Comparison of ENCODE assay signal across 18 cellular contexts in the genomic region with DNA sequence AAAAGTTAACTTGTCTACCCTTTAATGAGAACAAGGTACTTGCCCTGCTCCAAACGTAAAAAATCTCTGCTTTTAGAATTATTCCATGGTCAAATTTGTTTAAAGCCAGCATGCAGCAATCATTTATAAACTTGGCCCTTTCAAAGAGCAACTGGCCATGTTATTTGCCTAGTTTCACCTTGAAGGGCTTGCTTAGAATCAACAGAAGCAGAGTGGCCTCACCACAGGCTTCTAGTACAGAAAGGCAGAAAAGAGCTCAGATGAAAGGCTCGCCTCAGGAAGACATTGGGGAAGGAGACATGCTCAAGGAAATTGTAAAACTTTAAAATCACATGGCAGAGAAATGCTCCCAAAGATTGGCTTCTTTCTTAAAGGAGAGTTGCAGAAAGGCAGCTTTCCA. TPM values are rescaled to one million over a fixed set of nuclear protein-coding genes. Genes with fewer than 3 reads are reported as not detected.
DNase-seq lines count a peak whose midpoint lies in the region; ATAC-seq, FAIRE-seq and TF ChIP-seq lines count a peak whose summit lies in the region.
"Had no signal": no experiment of that assay in that cellular context is flagged by ENCODE, and none has a peak within 500 bp of the region (broad histone marks: within the 10 kb centered on the region; RNA-seq: fewer than 3 reads in every experiment).

No MANE protein-coding gene starts in this region.

- H3K4me1 ChIP-seq in PC-3 (ENCODE audit: insufficient read depth, low read length) (peaks cover 14% of the 10 kb centered on the region), esophagus muscularis mucosa (no peaks in the 10 kb centered on the region), esophagus squamous epithelium (no peaks in the 10 kb centered on the region)
- H3K4me1 ChIP-seq: BLaER1 treated with 17β-estradiol and CSF1 and Interleukin-3, amounts not matched to agents 10 nM and 100 nM; HAP-1 had no signal

- TF ChIP-seq EP300 in esophagus muscularis mucosa (IDR thresholded peaks at IDR 0.05) = no peak

- TF ChIP-seq CTCF in Calu3 (IDR thresholded peaks at IDR 0.05; ENCODE audit: unreplicated experiment) (no peak), PC-3 (conservative IDR thresholded peaks at IDR 0.05; ENCODE audit: low read depth, low read length) (no peak), progenitor cell of endocrine pancreas (IDR thresholded peaks at IDR 0.05; ENCODE audit: unreplicated experiment) (no peak), esophagus muscularis mucosa (IDR thresholded peaks at IDR 0.05) (no peak), esophagus squamous epithelium (IDR thresholded peaks at IDR 0.05) (no peak)

- DNase-seq in Calu3 (no peak), PC-3 (no peak), left colon (no peak), progenitor cell of endocrine pancreas (ENCODE audit: low spot score, unreplicated experiment) (no peak), esophagus muscularis mucosa (ENCODE audit: extremely low spot score) (no peak), SKM-1 treated with dmso at 0.1 percent for 144 hours (lab: John Stamatoyannopoulos, UW; ENCODE audit: unreplicated experiment) (no peak), esophagus squamous epithelium (lab: John Stamatoyannopoulos, UW) (no peak), GM12891 (ENCODE audit: insufficient read length, low spot score) (no peak)
- DNase-seq: CD4-positive, CD25-positive, alpha-beta regulatory T cell; DMS 273 treated with DMSO at 0.1 percent for 48 hours; DMS79 treated with DMSO at 0.1 percent for 48 hours; EL had no signal

- 52% methylated on average over 2 of the region's 2 CpGs for WGBS in esophagus muscularis mucosa
- WGBS in esophagus squamous epithelium, 2 donors = 47 to 75% methylated on average over 2 of the region's 2 CpGs

- H3K27ac Mint-ChIP-seq in Calu3 (ENCODE audit: unreplicated experiment) = peak overlapping the region; percentile 85
- H3K27ac Mint-ChIP-seq in progenitor cell of endocrine pancreas = peak overlapping the region; percentile 26
- H3K27ac Mint-ChIP-seq: CD4-positive, CD25-positive, alpha-beta regulatory T cell had no signal

- POLR2A ChIA-PET in PC-3 (lab: Charles Lee; ENCODE audit: unreplicated experiment) = no interaction called here

- H3K4me3 ChIP-seq in PC-3 (ENCODE audit: low read length) = no peak overlapping the region
- no peak overlapping the region for H3K4me3 ChIP-seq in esophagus muscularis mucosa
- no peak overlapping the region for H3K4me3 ChIP-seq in esophagus squamous epithelium
- H3K4me3 ChIP-seq: BLaER1 treated with 17β-estradiol and CSF1 and Interleukin-3, amounts not matched to agents 10 nM and 100 nM; HAP-1 had no signal

- intact Hi-C loops in Calu3 (cut with micrococcal nuclease; ENCODE audit: unreplicated experiment) = loop anchor here (5.0 kb wide), 2 partner anchors 63 to 98 kb away; no protein-coding TSS in a partner anchor
- intact Hi-C loops in PC-3 (cut with micrococcal nuclease) = no loop called here
- intact Hi-C loops in left colon (cut with DNase I, micrococcal nuclease) = no loop called here
- intact Hi-C loops in esophagus muscularis mucosa (cut with DNase I) = no loop called here
- intact Hi-C loops in esophagus squamous epithelium (cut with DNase I) = no loop called here

- ATAC-seq in PC-3 (no peak), left colon (peak; percentile 42)

- no peaks in the 10 kb centered on the region for H3F3A ChIP-seq in PC-3 (ENCODE audit: low read length, unreplicated experiment)

- BruUV-seq in Calu3 (replicated peaks; lab: Mats Ljungman, UMichigan) (no TSS peak), PC-3 (replicated peaks; lab: Mats Ljungman, UMichigan) (no TSS peak)

- H3K36me3 Mint-ChIP-seq in Calu3 (ENCODE audit: insufficient read depth, unreplicated experiment) (no peaks in the 10 kb centered on the region), progenitor cell of endocrine pancreas (ENCODE audit: insufficient read depth) (no peaks in the 10 kb centered on the region)
- H3K36me3 Mint-ChIP-seq: CD4-positive, CD25-positive, alpha-beta regulatory T cell had no signal

- H3K79me2 ChIP-seq in PC-3 (ENCODE audit: low read length) = no peaks in the 10 kb centered on the region

- no peak overlapping the region for H3K4me2 ChIP-seq in PC-3 (ENCODE audit: low read length)
- H3K4me2 ChIP-seq: BLaER1 treated with 17β-estradiol and CSF1 and Interleukin-3, amounts not matched to agents 10 nM and 100 nM had no signal

- no peaks in the 10 kb centered on the region for H4K20me1 ChIP-seq in PC-3 (ENCODE audit: low read length)
- H4K20me1 ChIP-seq: BLaER1 treated with 17β-estradiol and CSF1 and Interleukin-3, amounts not matched to agents 10 nM and 100 nM had no signal

- FAIRE-seq in GM12891 (lab: Jason Lieb, UNC) = no peak
- FAIRE-seq: G401.6, H1 had no signal

- H3K27ac ChIP-seq in PC-3 (ENCODE audit: low read length) (peak overlapping the region; percentile 39), esophagus muscularis mucosa (replicated peaks in 1 of 4) (no peak overlapping the region), esophagus squamous epithelium (no peak overlapping the region)
- H3K27ac ChIP-seq: BLaER1 treated with 17β-estradiol and CSF1 and Interleukin-3, amounts not matched to agents 10 nM and 100 nM; HL-60 had no signal

- H3K4me3 Mint-ChIP-seq in Calu3 (ENCODE audit: low read depth, unreplicated experiment) (no peak overlapping the region), progenitor cell of endocrine pancreas (ENCODE audit: low read depth) (no peak overlapping the region)
- H3K4me3 Mint-ChIP-seq: CD4-positive, CD25-positive, alpha-beta regulatory T cell had no signal

- TF ChIP-seq POLR2A in esophagus muscularis mucosa (IDR thresholded peaks at IDR 0.05; ENCODE audit: low read depth) = no peak
- TF ChIP-seq POLR2A in esophagus squamous epithelium (IDR thresholded peaks at IDR 0.05) = no peak
- TF ChIP-seq POLR2A in GM12891 (IDR thresholded peaks at IDR 0.05; ENCODE audit: low read depth, low read length) = no peak

- no peaks in the 10 kb centered on the region for H3K36me3 ChIP-seq in PC-3 (ENCODE audit: low read depth, low read length)
- no peaks in the 10 kb centered on the region for H3K36me3 ChIP-seq in esophagus muscularis mucosa
- no peaks in the 10 kb centered on the region for H3K36me3 ChIP-seq in esophagus squamous epithelium
- H3K36me3 ChIP-seq: BLaER1 treated with 17β-estradiol and CSF1 and Interleukin-3, amounts not matched to agents 10 nM and 100 nM; HAP-1 had no signal

- no peaks in the 10 kb centered on the region for H3K9me2 ChIP-seq in PC-3 (replicated peaks; ENCODE audit: low read length)

- CTCF ChIA-PET in Calu3 (lab: Charles Lee) (no interaction called here), PC-3 (lab: Charles Lee) (no interaction called here)

- H2AFZ ChIP-seq in PC-3 (ENCODE audit: low read length) = no peak overlapping the region

- H3K9ac ChIP-seq in PC-3 (ENCODE audit: low read length) = no peak overlapping the region
- H3K9ac ChIP-seq: BLaER1 treated with 17β-estradiol and CSF1 and Interleukin-3, amounts not matched to agents 10 nM and 100 nM had no signal

- H3K27me3 ChIP-seq in PC-3 (ENCODE audit: low read length) (no peaks in the 10 kb centered on the region), esophagus muscularis mucosa (no peaks in the 10 kb centered on the region), esophagus squamous epithelium (no peaks in the 10 kb centered on the region)

- H3K4me1 Mint-ChIP-seq in Calu3 (ENCODE audit: low read depth, unreplicated experiment) (peaks cover 20% of the 10 kb centered on the region), progenitor cell of endocrine pancreas (ENCODE audit: low read depth) (peaks cover 14% of the 10 kb centered on the region)
- H3K4me1 Mint-ChIP-seq: CD4-positive, CD25-positive, alpha-beta regulatory T cell had no signal

- H3K9me3 Mint-ChIP-seq in Calu3 (ENCODE audit: low read depth, unreplicated experiment) (peaks cover 2% of the 10 kb centered on the region), progenitor cell of endocrine pancreas (ENCODE audit: low read depth) (peaks cover 12% of the 10 kb centered on the region)

- H3K9me3 ChIP-seq in PC-3 (ENCODE audit: low read length) (no peaks in the 10 kb centered on the region), esophagus muscularis mucosa (peaks cover 0 to 4% (median 0%) of the 10 kb centered on the region in 4 donors), esophagus squamous epithelium (no peaks in the 10 kb centered on the region)

- H3K27me3 Mint-ChIP-seq in Calu3 (ENCODE audit: unreplicated experiment) (no peaks in the 10 kb centered on the region), progenitor cell of endocrine pancreas (no peaks in the 10 kb centered on the region)
- H3K27me3 Mint-ChIP-seq: CD4-positive, CD25-positive, alpha-beta regulatory T cell had no signal

TF ChIP-seq in GM12891, 5 proteins besides CTCF, POLR2A, EP300 and RAD21:
- TF ChIP-seq POLR2AphosphoS5 (IDR thresholded peaks at IDR 0.05; ENCODE audit: low read depth, low read length) = no peak
- no peak for TF ChIP-seq POU2F2 (IDR thresholded peaks at IDR 0.05; ENCODE audit: low read depth, low read length)
- no peak for TF ChIP-seq PAX5 (IDR thresholded peaks at IDR 0.05; ENCODE audit: insufficient read depth, low read length, severe bottlenecking)
- TF ChIP-seq TAF1 (IDR thresholded peaks at IDR 0.05; ENCODE audit: low read depth, low read length) = no peak
- no peak for TF ChIP-seq SPI1 (IDR thresholded peaks at IDR 0.05; ENCODE audit: low read depth, low read length)

RNA-seq across cellular contexts. Expression of a gene that starts 53.8 kb away (rescaled TPM):
- total RNA-seq in Calu3 (2022) (not detected in 2 replicates), PC-3 (2014; rRNA removed) (not detected in 2 replicates), left colon (not detected), progenitor cell of endocrine pancreas (not detected in 2 replicates), esophagus muscularis mucosa (not detected), esophagus squamous epithelium (not detected)
- not detected for polyA plus RNA-seq in GM12891 (2012; ENCODE audit: low read depth, missing spikeins)
- total RNA-seq: A172; CD4-positive, CD25-positive, alpha-beta regulatory T cell; H1 had no signal
- polyA plus RNA-seq: CD4-positive, CD25-positive, alpha-beta regulatory T cell; H1 had no signal
